In the genomic region with DNA sequence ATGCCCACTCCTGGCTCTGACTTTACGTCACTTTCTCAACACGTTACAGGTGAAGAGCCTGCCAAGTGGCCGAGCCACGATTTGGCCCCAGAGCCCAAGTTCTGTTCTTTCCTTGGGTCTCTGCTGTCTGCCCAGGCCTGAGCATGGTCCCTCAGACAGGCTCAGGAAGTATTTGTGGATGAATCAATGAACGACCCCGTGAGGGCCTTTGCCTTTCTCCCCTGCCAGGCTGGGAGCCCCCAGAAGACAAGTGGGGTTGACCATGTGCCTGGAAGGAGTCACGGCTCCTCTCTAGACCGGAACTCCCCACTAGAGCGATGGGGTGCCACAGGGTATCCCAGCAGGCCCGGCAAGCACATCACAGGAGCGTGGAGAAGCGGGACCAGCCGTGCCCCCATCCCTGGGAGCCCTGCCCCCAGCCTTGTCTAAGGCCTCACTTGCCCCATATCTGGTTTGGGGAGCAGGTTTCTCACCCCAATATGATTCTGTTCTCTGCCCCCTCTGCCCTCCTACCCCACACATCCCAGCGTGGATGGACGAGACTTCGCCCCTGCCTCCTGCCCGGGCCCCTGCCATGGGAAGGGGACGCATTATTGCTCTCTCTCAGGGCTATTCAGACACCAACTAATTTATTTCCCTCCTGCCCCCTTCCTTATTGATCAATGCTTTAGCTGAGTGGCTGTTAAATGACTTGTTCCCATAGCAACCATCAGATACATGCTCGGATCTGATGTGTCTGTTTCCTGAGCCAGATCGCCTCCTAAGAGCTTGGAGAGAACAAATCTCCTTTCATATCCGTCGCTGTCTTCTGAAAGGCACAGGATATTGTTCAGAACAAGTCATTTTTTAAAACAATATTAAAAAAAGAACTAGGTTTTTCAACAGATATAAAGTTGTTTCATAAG, we compare ENCODE assay signal across 23 cellular contexts.
"Had no signal": no experiment of that assay in that cellular context is flagged by ENCODE, and none has a peak within 500 bp of the region (broad histone marks: within the 10 kb centered on the region; RNA-seq: fewer than 3 reads in every experiment).

No MANE protein-coding gene starts in this region.

- H3K36me3 Mint-ChIP-seq: activated naive CD4-positive, alpha-beta T cell treated with anti-CD3 and anti-CD28 coated beads, Interleukin-2, amount 10 ng/mL, durations not matched to agents 7 days and 5 days; activated naive CD8-positive, alpha-beta T cell treated with anti-CD3 and anti-CD28 coated beads for 36 hours; T-cell had no signal

- H3K9me3 ChIP-seq: Peyer's patch, SJSA1 had no signal

- H3K36me3 ChIP-seq: Peyer's patch, SJSA1, WERI-Rb-1 had no signal

- H3K27me3 ChIP-seq: Peyer's patch had no signal

- H3K9me3 Mint-ChIP-seq: activated CD4-positive, alpha-beta memory T cell treated with anti-CD3 and anti-CD28 coated beads, Interleukin-2, amount 10 ng/mL, durations not matched to agents 7 days and 5 days; activated naive CD4-positive, alpha-beta T cell treated with anti-CD3 and anti-CD28 coated beads, Interleukin-2, amount 10 ng/mL, durations not matched to agents 7 days and 5 days; activated naive CD8-positive, alpha-beta T cell treated with anti-CD3 and anti-CD28 coated beads for 36 hours; activated T-cell treated with anti-CD3 and anti-CD28 coated beads, Interleukin-2, amount 50 U/mL, for 72 hours; activated T-helper 2 cell treated with anti-CD3 and anti-CD28 coated beads, Interferon-gamma antibody, Interleukin-2, Interleukin-4, amounts not matched to agents 10 μg/mL and 5 μg/mL and 100 μg/mL, durations not matched to agents 14 hours and 24 hours and 36 hours; T-cell had no signal

- H3K4me1 ChIP-seq: SJSA1 had no signal

- H3K4me3 ChIP-seq: Peyer's patch, SJSA1 had no signal

- DNase-seq: activated CD4-positive, alpha-beta memory T cell treated with anti-CD3 and anti-CD28 coated beads, Interleukin-2, amount 10 ng/mL, durations not matched to agents 7 days and 5 days; activated CD4-positive, alpha-beta T cell treated with anti-CD3 and anti-CD28 coated beads for 36 hours; activated CD4-positive, alpha-beta T cell treated with anti-CD3 and anti-CD28 coated beads, Interleukin-2, amount 50 U/mL, for 1 hour; activated gamma-delta T cell treated with Interleukin-2 at 50 U/mL for 16 hours; activated naive CD4-positive, alpha-beta T cell treated with anti-CD3 and anti-CD28 coated beads, Interleukin-2, amount 10 ng/mL, durations not matched to agents 7 days and 5 days; activated naive CD8-positive, alpha-beta T cell treated with anti-CD3 and anti-CD28 coated beads for 36 hours; activated T-cell treated with anti-CD3 and anti-CD28 coated beads, Interleukin-2, amount 50 U/mL, for 72 hours; Karpas-422; MM.1S; NCI-H1105; NCI-H146; NCI-H187 treated with DMSO at 0.1 percent for 48 hours; NCI-H2081 treated with DMSO at 0.1 percent for 48 hours; NCI-H2171 treated with DMSO at 0.1 percent for 48 hours; NCI-H226; NCI-H526; Peyer's patch; Right ventricle myocardium superior; T-cell; WERI-Rb-1 had no signal

- H3K27ac ChIP-seq: Peyer's patch, RWPE1, SJSA1, WERI-Rb-1 had no signal

- H3K27ac Mint-ChIP-seq: activated CD4-positive, alpha-beta memory T cell treated with anti-CD3 and anti-CD28 coated beads, Interleukin-2, amount 10 ng/mL, durations not matched to agents 7 days and 5 days; activated CD4-positive, alpha-beta T cell treated with anti-CD3 and anti-CD28 coated beads for 36 hours; activated naive CD4-positive, alpha-beta T cell treated with anti-CD3 and anti-CD28 coated beads, Interleukin-2, amount 10 ng/mL, durations not matched to agents 7 days and 5 days; activated naive CD8-positive, alpha-beta T cell treated with anti-CD3 and anti-CD28 coated beads for 36 hours; activated T-cell treated with anti-CD3 and anti-CD28 coated beads, Interleukin-2, amount 50 U/mL, for 72 hours; activated T-helper 2 cell treated with anti-CD3 and anti-CD28 coated beads, Interferon-gamma antibody, Interleukin-2, Interleukin-4, amounts not matched to agents 10 μg/mL and 5 μg/mL and 100 μg/mL, durations not matched to agents 14 hours and 24 hours and 36 hours; T-cell had no signal

- H3K4me3 Mint-ChIP-seq: activated CD4-positive, alpha-beta memory T cell treated with anti-CD3 and anti-CD28 coated beads, Interleukin-2, amount 10 ng/mL, durations not matched to agents 7 days and 5 days; activated CD4-positive, alpha-beta T cell treated with anti-CD3 and anti-CD28 coated beads for 36 hours; activated naive CD4-positive, alpha-beta T cell treated with anti-CD3 and anti-CD28 coated beads, Interleukin-2, amount 10 ng/mL, durations not matched to agents 7 days and 5 days; activated naive CD8-positive, alpha-beta T cell treated with anti-CD3 and anti-CD28 coated beads for 36 hours; activated T-cell treated with anti-CD3 and anti-CD28 coated beads, Interleukin-2, amount 50 U/mL, for 72 hours; T-cell had no signal
